ENCODE assay signal across 24 cellular contexts in the genomic region with DNA sequence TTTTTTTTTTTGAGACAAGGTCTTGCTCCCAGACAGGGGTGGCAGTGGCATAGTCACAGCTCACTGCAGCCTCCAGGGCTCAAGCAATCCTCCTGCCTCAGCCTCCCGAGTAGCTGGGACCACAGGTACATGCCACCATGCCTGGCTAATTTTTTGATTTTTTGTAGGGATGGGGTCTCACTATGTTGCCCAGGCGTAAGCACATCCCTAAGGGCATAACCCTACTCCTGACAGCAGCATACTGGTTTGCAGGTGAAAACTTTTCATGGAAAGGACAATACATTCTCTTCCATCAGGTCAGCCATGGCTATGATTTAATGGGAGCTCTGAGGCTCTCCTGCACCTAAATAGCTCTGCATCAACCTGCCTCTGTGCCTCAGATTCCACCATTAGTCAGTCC. TPM values are rescaled to one million over a fixed set of nuclear protein-coding genes. Genes with fewer than 3 reads are reported as not detected.
A peak's percentile ranks its signal among the peaks of the same experiment; 100 is the strongest.
DNase-seq lines count a peak whose midpoint lies in the region; ATAC-seq, FAIRE-seq and TF ChIP-seq lines count a peak whose summit lies in the region.
"Had no signal": no experiment of that assay in that cellular context is flagged by ENCODE, and none has a peak within 500 bp of the region (broad histone marks: within the 10 kb centered on the region; RNA-seq: fewer than 3 reads in every experiment).

No MANE protein-coding gene starts in this region.

- H4K20me1 ChIP-seq in K562 (replicated peaks; ENCODE audit: control insufficient read depth, insufficient read depth, low read length), result peaks cover 5% of the 10 kb centered on the region; the same call in 1 of the 2 replicates
- H4K20me1 ChIP-seq in osteoblast (ENCODE audit: insufficient read depth, low read length), result no peaks in the 10 kb centered on the region
- H4K20me1 ChIP-seq: BLaER1 had no signal

- DNase-seq in CD4-positive, alpha-beta T cell, result no peak
- no peak for DNase-seq in K562 (ENCODE audit: extremely low read depth in 1 of 4, low spot score in 3 of 4)
- peak; percentile 31 for DNase-seq in osteoblast (ENCODE audit: insufficient read length, low spot score, missing footprints)
- DNase-seq in endodermal cell, result no peak
- no peak for DNase-seq in naive thymus-derived CD4-positive, alpha-beta T cell
- DNase-seq in NCI-H446 (lab: John Stamatoyannopoulos, UW), result no peak
- DNase-seq: 8988T; ACHN; Caco-2; Calu3; CD4-positive, CD25-positive, alpha-beta regulatory T cell; CD8-positive, alpha-beta T cell; DMS79 treated with DMSO at 0.1 percent for 48 hours; GF-D8 had no signal

- TF ChIP-seq CTCF in CD4-positive, alpha-beta T cell (IDR thresholded peaks at IDR 0.05), result no peak
- TF ChIP-seq CTCF in HEK293 (tag by site-specific recombination; IDR thresholded peaks at IDR 0.05) (no peak), K562 (IDR thresholded peaks at IDR 0.05 in 2 of 3, conservative IDR thresholded peaks at IDR 0.05 in 1 of 3; ENCODE audit: insufficient read depth in 2 of 3, low read depth in 1 of 3, low read length in 3 of 3) (no peak), osteoblast (IDR thresholded peaks at IDR 0.05; ENCODE audit: extremely low read depth, low read depth, low read length) (no peak), endodermal cell (conservative IDR thresholded peaks at IDR 0.05) (no peak)

- no TSS peak for BruUV-seq in K562 (replicated peaks; lab: Mats Ljungman, UMichigan)

- H3K9me3 Mint-ChIP-seq in CD4-positive, alpha-beta T cell, result no peaks in the 10 kb centered on the region
- peaks cover 15% of the 10 kb centered on the region for H3K9me3 Mint-ChIP-seq in endodermal cell
- H3K9me3 Mint-ChIP-seq in naive thymus-derived CD4-positive, alpha-beta T cell, result no peaks in the 10 kb centered on the region
- H3K9me3 Mint-ChIP-seq: CD14-positive monocyte; CD4-positive, CD25-positive, alpha-beta regulatory T cell; CD8-positive, alpha-beta T cell had no signal

- no peak overlapping the region for H3K4me3 Mint-ChIP-seq in CD4-positive, alpha-beta T cell
- no peak overlapping the region for H3K4me3 Mint-ChIP-seq in endodermal cell
- H3K4me3 Mint-ChIP-seq in naive thymus-derived CD4-positive, alpha-beta T cell, result no peak overlapping the region
- H3K4me3 Mint-ChIP-seq: CD14-positive monocyte; CD4-positive, CD25-positive, alpha-beta regulatory T cell; CD8-positive, alpha-beta T cell had no signal

- H3K36me3 Mint-ChIP-seq in CD4-positive, alpha-beta T cell (ENCODE audit: low read depth), result no peaks in the 10 kb centered on the region
- peaks cover 5% of the 10 kb centered on the region for H3K36me3 Mint-ChIP-seq in endodermal cell (ENCODE audit: low read depth)
- peaks cover 0 to 5% (median 0%) of the 10 kb centered on the region in 5 donors for H3K36me3 Mint-ChIP-seq in naive thymus-derived CD4-positive, alpha-beta T cell
- H3K36me3 Mint-ChIP-seq: CD14-positive monocyte; CD8-positive, alpha-beta T cell had no signal

- intact Hi-C loops in CD4-positive, alpha-beta T cell (cut with DNase I, micrococcal nuclease), result no loop called here
- intact Hi-C loops in K562 (cut with micrococcal nuclease), result no loop called here
- intact Hi-C loops in naive thymus-derived CD4-positive, alpha-beta T cell (cut with micrococcal nuclease), result no loop called here

- TF ChIP-seq EP300 in K562 (IDR thresholded peaks at IDR 0.05; ENCODE audit: low read length), result no peak

- H3K9me3 ChIP-seq in CD4-positive, alpha-beta T cell (ENCODE audit: control insufficient read depth, low read length), result no peaks in the 10 kb centered on the region
- H3K9me3 ChIP-seq in HEK293 (ENCODE audit: control insufficient read depth, insufficient read depth, low read depth, low read length) (no peaks in the 10 kb centered on the region), K562 (replicated peaks; ENCODE audit: control insufficient read depth, insufficient read depth, low read depth, low read length) (no peaks in the 10 kb centered on the region), osteoblast (ENCODE audit: low read depth, low read length) (no peaks in the 10 kb centered on the region), endodermal cell (ENCODE audit: control insufficient read depth, low read length) (no peaks in the 10 kb centered on the region)
- H3K9me3 ChIP-seq in naive thymus-derived CD4-positive, alpha-beta T cell (ENCODE audit: control insufficient read depth in 2 of 3, low read length in 3 of 3), result no peaks in the 10 kb centered on the region
- H3K9me3 ChIP-seq: BE2C, BLaER1, Caco-2 had no signal

- H3K27ac Mint-ChIP-seq in CD4-positive, alpha-beta T cell, result peak overlapping the region; percentile 27
- H3K27ac Mint-ChIP-seq in endodermal cell, result no peak overlapping the region
- peak overlapping the region in 1 of 9 donors; percentile 46 for H3K27ac Mint-ChIP-seq in naive thymus-derived CD4-positive, alpha-beta T cell
- H3K27ac Mint-ChIP-seq: CD14-positive monocyte; CD4-positive, CD25-positive, alpha-beta regulatory T cell; CD8-positive, alpha-beta T cell had no signal

- H3K36me3 ChIP-seq in HEK293 (ENCODE audit: control insufficient read depth in 2 of 2, insufficient read depth in 1 of 2, low read length in 2 of 2) (no peaks in the 10 kb centered on the region), K562 (ENCODE audit: control insufficient read depth, insufficient read depth, low read length) (no peaks in the 10 kb centered on the region; the same call in 2 of the 3 replicates), osteoblast (ENCODE audit: insufficient read depth, low read length) (no peaks in the 10 kb centered on the region), endodermal cell (ENCODE audit: control insufficient read depth, insufficient read depth, low read length) (no peaks in the 10 kb centered on the region)
- H3K36me3 ChIP-seq in naive thymus-derived CD4-positive, alpha-beta T cell (ENCODE audit: control insufficient read depth in 2 of 3, insufficient read depth in 3 of 3, low read length in 3 of 3), result no peaks in the 10 kb centered on the region
- H3K36me3 ChIP-seq: BE2C, BLaER1 had no signal

- no peaks in the 10 kb centered on the region for H3K27me3 ChIP-seq in CD4-positive, alpha-beta T cell (ENCODE audit: control insufficient read depth, insufficient read depth, low read length)
- peaks cover 9 to 22% of the 10 kb centered on the region in 2 experiments; a peak in 3 of 5 replicates for H3K27me3 ChIP-seq in K562 (ENCODE audit: control insufficient read depth in 2 of 2, insufficient read depth in 2 of 2, low read length in 2 of 2)
- no peaks in the 10 kb centered on the region for H3K27me3 ChIP-seq in osteoblast (ENCODE audit: insufficient read depth, low read length)
- H3K27me3 ChIP-seq in endodermal cell (ENCODE audit: control insufficient read depth, insufficient read depth, low read length, poor library complexity, severe bottlenecking), result no peaks in the 10 kb centered on the region
- no peaks in the 10 kb centered on the region for H3K27me3 ChIP-seq in naive thymus-derived CD4-positive, alpha-beta T cell (ENCODE audit: control insufficient read depth in 2 of 2, insufficient read depth in 2 of 2, low read length in 2 of 2)
- H3K27me3 ChIP-seq: BE2C, BLaER1 had no signal

- POLR2A ChIA-PET in CD4-positive, alpha-beta T cell (lab: Charles Lee), result no interaction called here
- POLR2A ChIA-PET in HEK293 (lab: Yijun Ruan, JAX) (no interaction called here), K562 (lab: Yijun Ruan, JAX) (interaction anchor here (0.6 to 1.9 kb wide), 4 partner anchors 9 to 183 kb away, joined by 3 to 6 read pairs (median 3); a partner anchor contains a TSS)
- POLR2A ChIA-PET in naive thymus-derived CD4-positive, alpha-beta T cell (lab: Charles Lee), result interaction anchor here (0.6 kb wide), 1 partner anchor 19 kb away, joined by 4 read pairs; no protein-coding TSS in a partner anchor

- H3K4me2 ChIP-seq in K562 (ENCODE audit: insufficient read depth, low read length) (no peak overlapping the region), osteoblast (ENCODE audit: insufficient read depth, low read length) (no peak overlapping the region)
- H3K4me2 ChIP-seq: BLaER1 had no signal

- H3K9ac ChIP-seq in K562 (ENCODE audit: insufficient read depth in 1 of 2, low read depth in 2 of 2, low read length in 2 of 2) (no peak overlapping the region), endodermal cell (ENCODE audit: extremely low read depth, low read length, poor library complexity, severe bottlenecking) (no peak overlapping the region)
- H3K9ac ChIP-seq: BLaER1 had no signal

- in situ Hi-C loops in K562 (cut with MboI), result no loop called here

- CTCF ChIA-PET in CD4-positive, alpha-beta T cell (lab: Charles Lee), result no interaction called here
- CTCF ChIA-PET in HEK293 (lab: Yijun Ruan, JAX) (no interaction called here), K562 (lab: Yijun Ruan, JAX; ENCODE audit: low intra/inter-chr PET ratio) (no interaction called here)
- CTCF ChIA-PET in naive thymus-derived CD4-positive, alpha-beta T cell (lab: Charles Lee), result no interaction called here

- no peaks in the 10 kb centered on the region for H3K4me1 ChIP-seq in HEK293 (ENCODE audit: control insufficient read depth, insufficient read depth, low read length)
- no peaks in the 10 kb centered on the region; a peak in 1 of 5 replicates for H3K4me1 ChIP-seq in K562 (replicated peaks in 1 of 2; ENCODE audit: control insufficient read depth in 2 of 2, insufficient read depth in 2 of 2, low read length in 2 of 2)
- no peaks in the 10 kb centered on the region for H3K4me1 ChIP-seq in osteoblast (ENCODE audit: insufficient read depth, low read length)
- H3K4me1 ChIP-seq in endodermal cell (ENCODE audit: control insufficient read depth, insufficient read depth, low read length), result no peaks in the 10 kb centered on the region
- peaks cover 0 to 5% of the 10 kb centered on the region in 2 donors for H3K4me1 ChIP-seq in naive thymus-derived CD4-positive, alpha-beta T cell (ENCODE audit: control insufficient read depth in 2 of 2, insufficient read depth in 2 of 2, low read length in 2 of 2)
- H3K4me1 ChIP-seq: BE2C, BLaER1, Caco-2 had no signal

- H2AFZ ChIP-seq in K562 (ENCODE audit: low read depth, low read length) (no peak overlapping the region), osteoblast (ENCODE audit: low read length) (no peak overlapping the region)

- peaks cover 12% of the 10 kb centered on the region for H3K4me1 Mint-ChIP-seq in CD4-positive, alpha-beta T cell (ENCODE audit: low read depth)
- H3K4me1 Mint-ChIP-seq in endodermal cell, result peaks cover 2% of the 10 kb centered on the region
- H3K4me1 Mint-ChIP-seq in naive thymus-derived CD4-positive, alpha-beta T cell, result peaks cover 5 to 10% (median 7%) of the 10 kb centered on the region in 7 donors
- H3K4me1 Mint-ChIP-seq: CD14-positive monocyte had no signal

- H3K27me3 Mint-ChIP-seq in CD4-positive, alpha-beta T cell, result no peaks in the 10 kb centered on the region
- H3K27me3 Mint-ChIP-seq in endodermal cell (ENCODE audit: insufficient read depth), result no peaks in the 10 kb centered on the region
- peaks cover 0 to 2% (median 0%) of the 10 kb centered on the region in 5 donors for H3K27me3 Mint-ChIP-seq in naive thymus-derived CD4-positive, alpha-beta T cell
- H3K27me3 Mint-ChIP-seq: CD4-positive, CD25-positive, alpha-beta regulatory T cell had no signal

- no peaks in the 10 kb centered on the region for H3K9me1 ChIP-seq in K562 (ENCODE audit: control insufficient read depth, insufficient read depth, low read length)

- H3K79me2 ChIP-seq in K562 (ENCODE audit: control insufficient read depth, insufficient read depth, low read length), result no peaks in the 10 kb centered on the region
- no peaks in the 10 kb centered on the region for H3K79me2 ChIP-seq in osteoblast (ENCODE audit: insufficient read depth, low read length)

- FAIRE-seq in K562 (lab: Jason Lieb, UNC), result no peak
- FAIRE-seq: A204.1, D721Med, G401.6, GM12878, GM12892, GM18507 had no signal

- ATAC-seq in CD4-positive, alpha-beta T cell (ENCODE audit: poor library complexity), result no peak
- no peak for ATAC-seq in K562
- no peak for ATAC-seq in naive thymus-derived CD4-positive, alpha-beta T cell
- ATAC-seq: CD8-positive, alpha-beta T cell; GM12878 had no signal

- H3K27ac ChIP-seq in CD4-positive, alpha-beta T cell (ENCODE audit: low read depth, low read length), result no peak overlapping the region
- H3K27ac ChIP-seq in HEK293 (ENCODE audit: extremely low read depth, low read depth, low read length) (no peak overlapping the region), K562 (ENCODE audit: extremely low read depth, low read depth, low read length) (no peak overlapping the region), osteoblast (ENCODE audit: low read depth, low read length) (no peak overlapping the region), endodermal cell (ENCODE audit: low read depth, low read length) (no peak overlapping the region)
- H3K27ac ChIP-seq in naive thymus-derived CD4-positive, alpha-beta T cell (ENCODE audit: low read depth, low read length), result no peak overlapping the region
- H3K27ac ChIP-seq: BLaER1 had no signal

- 3% methylated on average over 2 of the region's 2 CpGs for WGBS in K562 (ENCODE audit: insufficient coverage, low coverage, missing lambda C conversion rate)
- 89 to 100% methylated on average over 2 of the region's 2 CpGs for WGBS in endodermal cell (ENCODE audit: insufficient coverage in 1 of 2, insufficient read length in 1 of 2), 2 experiments

- TF ChIP-seq RAD21 in K562 (CRISPR knock-in tag; conservative IDR thresholded peaks at IDR 0.05 in 1 of 2, IDR thresholded peaks at IDR 0.05 in 1 of 2), result no peak

- H3K4me3 ChIP-seq in HEK293 (ENCODE audit: low read depth, low read length) (no peak overlapping the region), K562 (no peak overlapping the region), osteoblast (ENCODE audit: insufficient read depth, low read length) (no peak overlapping the region), endodermal cell (ENCODE audit: low read length) (no peak overlapping the region)
- no peak overlapping the region for H3K4me3 ChIP-seq in naive thymus-derived CD4-positive, alpha-beta T cell (ENCODE audit: low read length)
- H3K4me3 ChIP-seq: BLaER1, GM12878 had no signal

- no peak for TF ChIP-seq POLR2A in K562 (conservative IDR thresholded peaks at IDR 0.05)

RNA-seq across cellular contexts. Expression of a gene that starts 29.4 kb away (rescaled TPM):
- 10 to 100 TPM; 19.2 to 19.3 TPM for total RNA-seq in CD4-positive, alpha-beta T cell
- total RNA-seq in K562 (2011; cell fraction: chromatin; rRNA removed; ENCODE audit: low replicate concordance), result 33.9 and 77.3 TPM in 2 replicates
- 66.1 and 66.7 TPM in 2 replicates for total RNA-seq in K562 (2011; cell fraction: nucleolus; rRNA removed)
- 56.1 and 65.5 TPM in 2 replicates for total RNA-seq in K562 (2011; cell fraction: nucleoplasm; rRNA removed)
- total RNA-seq in K562 (2014; rRNA removed) (12.6 and 16.1 TPM in 2 replicates), K562 (2014; rRNA removed; fragmentation: Illumina TruSeq; extraction: Trizol) (16.9 and 17.5 TPM in 2 replicates), K562 (2015; rRNA removed; fragmentation: Illumina TruSeq; extraction: Trizol) (21.1 and 22.3 TPM in 2 replicates), K562 (2021) (30.5 and 34.3 TPM in 2 replicates), osteoblast (10.5 and 11.8 TPM in 2 replicates), endodermal cell (10 to 100 TPM; 12.9 to 15.9 TPM)
- polyA plus RNA-seq in K562 (2011; rRNA removed) (22.7 and 23.8 TPM in 2 replicates), K562 (2014; fragmentation: Illumina TruSeq; extraction: Trizol) (31.3 and 34.6 TPM in 2 replicates), K562 (2014; fragmentation: Nextera tagmentation; extraction: Ambion mirVana) (1 to 10 TPM; 6.2 to 7.2 TPM), K562 (2014; rRNA removed) (23.8 and 25.0 TPM in 2 replicates)
- 32.6 and 43.7 TPM in 2 replicates for polyA plus RNA-seq in K562 (2011; cell fraction: cytosol; rRNA removed)
- 13.0 and 14.5 TPM in 2 replicates for polyA plus RNA-seq in K562 (2011; cell fraction: nucleus; rRNA removed)
- 17.8 and 18.4 TPM in 2 replicates for polyA plus RNA-seq in K562 (2012)
- polyA minus RNA-seq in K562 (2011; rRNA and poly(A)+ RNA removed), result 33.0 and 43.8 TPM in 2 replicates
- 21.5 and 26.2 TPM in 2 replicates for polyA minus RNA-seq in K562 (2011; cell fraction: cytosol; rRNA and poly(A)+ RNA removed)
- polyA minus RNA-seq in K562 (2011; cell fraction: nucleus; rRNA and poly(A)+ RNA removed), result 17.5 and 25.4 TPM in 2 replicates
- polyA plus RNA-seq in endodermal cell (2013, experiment 1 of 2), result 16.4 TPM
- 12.8 TPM for polyA plus RNA-seq in endodermal cell (2013, experiment 2 of 2)
- 10 to 100 TPM; 21.7 to 41.7 (median 32.9) TPM for total RNA-seq in naive thymus-derived CD4-positive, alpha-beta T cell
- 10 to 100 TPM; 53.3 to 60.9 TPM for polyA plus RNA-seq in naive thymus-derived CD4-positive, alpha-beta T cell

RNA-seq across cellular contexts. Expression of a gene that starts 40.0 kb away (rescaled TPM):
- 10 to 100 TPM; 27.3 to 28.9 TPM for total RNA-seq in CD4-positive, alpha-beta T cell
- total RNA-seq in K562 (2011; cell fraction: chromatin; rRNA removed; ENCODE audit: low replicate concordance), result 234 and 244 TPM in 2 replicates
- total RNA-seq in K562 (2011; cell fraction: nucleolus; rRNA removed), result 128 and 134 TPM in 2 replicates
- total RNA-seq in K562 (2011; cell fraction: nucleoplasm; rRNA removed), result 155 and 169 TPM in 2 replicates
- total RNA-seq in K562 (2014; rRNA removed) (49.0 and 53.6 TPM in 2 replicates), K562 (2014; rRNA removed; fragmentation: Illumina TruSeq; extraction: Trizol) (53.3 and 59.5 TPM in 2 replicates), K562 (2015; rRNA removed; fragmentation: Illumina TruSeq; extraction: Trizol) (55.6 and 57.7 TPM in 2 replicates), K562 (2021) (67.1 and 71.4 TPM in 2 replicates), osteoblast (26.5 and 34.0 TPM in 2 replicates), endodermal cell (10 to 100 TPM; 69.0 to 78.3 TPM)
- polyA plus RNA-seq in K562 (2011; rRNA removed) (51.9 and 54.7 TPM in 2 replicates), K562 (2014; fragmentation: Illumina TruSeq; extraction: Trizol) (58.6 and 65.0 TPM in 2 replicates), K562 (2014; fragmentation: Nextera tagmentation; extraction: Ambion mirVana) (10 to 100 TPM; 11.4 to 16.3 TPM), K562 (2014; rRNA removed) (52.2 and 52.9 TPM in 2 replicates)
- polyA plus RNA-seq in K562 (2011; cell fraction: cytosol; rRNA removed), result 37.2 and 38.9 TPM in 2 replicates
- 127 and 175 TPM in 2 replicates for polyA plus RNA-seq in K562 (2011; cell fraction: nucleus; rRNA removed)
- 43.9 and 49.7 TPM in 2 replicates for polyA plus RNA-seq in K562 (2012)
- 120 TPM in 2 replicates for polyA minus RNA-seq in K562 (2011; rRNA and poly(A)+ RNA removed)
- 47.9 and 55.8 TPM in 2 replicates for polyA minus RNA-seq in K562 (2011; cell fraction: cytosol; rRNA and poly(A)+ RNA removed)
- polyA minus RNA-seq in K562 (2011; cell fraction: nucleus; rRNA and poly(A)+ RNA removed), result 59.9 and 83.1 TPM in 2 replicates
- 34.6 TPM for polyA plus RNA-seq in endodermal cell (2013, experiment 1 of 2)
- polyA plus RNA-seq in endodermal cell (2013, experiment 2 of 2), result 34.8 TPM
- 10 to 100 TPM; 38.8 to 47.9 (median 46.2) TPM for total RNA-seq in naive thymus-derived CD4-positive, alpha-beta T cell
- polyA plus RNA-seq in naive thymus-derived CD4-positive, alpha-beta T cell, result 1 to 10 TPM; 4.8 to 9.7 TPM

Comparison
In these comparisons a context has a peak if more than half of its experiments do, and no peak if none do; other contexts are left out.
1. POLR2A ChIA-PET loops: an anchor here in K562 (0.6 to 1.9 kb wide) and naive thymus-derived CD4-positive, alpha-beta T cell (0.6 kb wide); none called in CD4-positive, alpha-beta T cell and HEK293.